ENCODE assay signal across 1 cellular context in the genomic region with DNA sequence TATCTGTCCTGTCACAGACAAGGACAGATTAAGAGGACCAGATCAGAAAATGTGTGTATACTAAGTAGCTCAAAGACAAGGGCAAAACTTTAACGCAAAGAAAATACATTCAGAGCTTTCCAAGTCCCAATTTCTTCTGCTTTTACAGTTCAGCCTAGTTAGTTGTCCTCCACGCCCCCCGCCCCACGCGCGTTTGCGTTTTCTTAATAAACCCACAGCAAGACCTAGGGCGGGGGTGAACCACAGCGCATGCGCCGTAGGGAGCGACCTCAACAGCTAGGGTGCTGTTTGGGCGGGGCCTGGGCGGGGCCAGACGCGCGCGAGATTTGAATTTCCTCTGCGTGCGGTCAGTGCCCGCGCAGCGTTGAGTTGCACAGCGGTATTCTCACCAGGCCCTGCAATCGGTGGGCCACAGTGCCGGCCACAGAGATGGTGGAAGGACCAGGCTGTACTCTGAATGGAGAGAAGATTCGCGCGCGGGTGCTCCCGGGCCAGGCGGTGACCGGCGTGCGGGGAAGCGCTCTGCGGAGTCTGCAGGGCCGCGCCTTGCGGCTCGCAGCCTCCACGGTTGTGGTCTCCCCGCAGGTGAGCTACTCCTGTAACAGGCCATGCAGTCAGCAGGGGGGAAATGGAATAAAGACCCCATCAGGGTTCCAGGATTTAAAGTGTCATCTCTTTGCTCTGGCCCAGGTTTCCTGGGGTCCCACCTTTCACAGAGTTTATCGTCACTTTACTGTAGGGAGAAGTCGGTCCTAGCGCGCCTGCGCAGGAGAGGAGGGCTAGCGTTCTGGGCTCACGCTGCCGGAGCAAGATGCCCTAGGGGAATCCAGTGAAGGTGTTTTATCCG.
TF ChIP-seq lines count a peak whose summit lies in the region.

A gene with protein sequence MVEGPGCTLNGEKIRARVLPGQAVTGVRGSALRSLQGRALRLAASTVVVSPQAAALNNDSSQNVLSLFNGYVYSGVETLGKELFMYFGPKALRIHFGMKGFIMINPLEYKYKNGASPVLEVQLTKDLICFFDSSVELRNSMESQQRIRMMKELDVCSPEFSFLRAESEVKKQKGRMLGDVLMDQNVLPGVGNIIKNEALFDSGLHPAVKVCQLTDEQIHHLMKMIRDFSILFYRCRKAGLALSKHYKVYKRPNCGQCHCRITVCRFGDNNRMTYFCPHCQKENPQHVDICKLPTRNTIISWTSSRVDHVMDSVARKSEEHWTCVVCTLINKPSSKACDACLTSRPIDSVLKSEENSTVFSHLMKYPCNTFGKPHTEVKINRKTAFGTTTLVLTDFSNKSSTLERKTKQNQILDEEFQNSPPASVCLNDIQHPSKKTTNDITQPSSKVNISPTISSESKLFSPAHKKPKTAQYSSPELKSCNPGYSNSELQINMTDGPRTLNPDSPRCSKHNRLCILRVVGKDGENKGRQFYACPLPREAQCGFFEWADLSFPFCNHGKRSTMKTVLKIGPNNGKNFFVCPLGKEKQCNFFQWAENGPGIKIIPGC (plus strand): TSS at position 350 of the 847 bp plus-strand sequence. CDS start 80 bp downstream, at position 430.

TF ChIP-seq in HEK293, 187 proteins besides CTCF, POLR2A, EP300 and RAD21 (continued from another document and continues in another):
- TF ChIP-seq, protein P1, sequence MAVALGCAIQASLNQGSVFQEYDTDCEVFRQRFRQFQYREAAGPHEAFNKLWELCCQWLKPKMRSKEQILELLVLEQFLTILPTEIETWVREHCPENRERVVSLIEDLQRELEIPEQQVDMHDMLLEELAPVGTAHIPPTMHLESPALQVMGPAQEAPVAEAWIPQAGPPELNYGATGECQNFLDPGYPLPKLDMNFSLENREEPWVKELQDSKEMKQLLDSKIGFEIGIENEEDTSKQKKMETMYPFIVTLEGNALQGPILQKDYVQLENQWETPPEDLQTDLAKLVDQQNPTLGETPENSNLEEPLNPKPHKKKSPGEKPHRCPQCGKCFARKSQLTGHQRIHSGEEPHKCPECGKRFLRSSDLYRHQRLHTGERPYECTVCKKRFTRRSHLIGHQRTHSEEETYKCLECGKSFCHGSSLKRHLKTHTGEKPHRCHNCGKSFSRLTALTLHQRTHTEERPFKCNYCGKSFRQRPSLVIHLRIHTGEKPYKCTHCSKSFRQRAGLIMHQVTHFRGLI (tag by site-specific recombination; IDR thresholded peaks at IDR 0.05) = no peak
- peak; percentile 77 for TF ChIP-seq ZNF335 (tag by site-specific recombination; conservative IDR thresholded peaks at IDR 0.05)
- TF ChIP-seq ZSCAN16 (tag by site-specific recombination; IDR thresholded peaks at IDR 0.05) = no peak
- no peak for TF ChIP-seq ZNF214 (tag by site-specific recombination; IDR thresholded peaks at IDR 0.05; ENCODE audit: borderline replicate concordance)
- TF ChIP-seq, protein P2, sequence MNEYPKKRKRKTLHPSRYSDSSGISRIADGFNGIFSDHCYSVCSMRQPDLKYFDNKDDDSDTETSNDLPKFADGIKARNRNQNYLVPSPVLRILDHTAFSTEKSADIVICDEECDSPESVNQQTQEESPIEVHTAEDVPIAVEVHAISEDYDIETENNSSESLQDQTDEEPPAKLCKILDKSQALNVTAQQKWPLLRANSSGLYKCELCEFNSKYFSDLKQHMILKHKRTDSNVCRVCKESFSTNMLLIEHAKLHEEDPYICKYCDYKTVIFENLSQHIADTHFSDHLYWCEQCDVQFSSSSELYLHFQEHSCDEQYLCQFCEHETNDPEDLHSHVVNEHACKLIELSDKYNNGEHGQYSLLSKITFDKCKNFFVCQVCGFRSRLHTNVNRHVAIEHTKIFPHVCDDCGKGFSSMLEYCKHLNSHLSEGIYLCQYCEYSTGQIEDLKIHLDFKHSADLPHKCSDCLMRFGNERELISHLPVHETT (tag by site-specific recombination; IDR thresholded peaks at IDR 0.05) = no peak
- TF ChIP-seq ZNF473 (tag by site-specific recombination; IDR thresholded peaks at IDR 0.05) = no peak
- no peak for TF ChIP-seq ZNF747 (tag by site-specific recombination; IDR thresholded peaks at IDR 0.05)
- no peak for TF ChIP-seq SCRT2 (tag by site-specific recombination; IDR thresholded peaks at IDR 0.05)
- TF ChIP-seq, protein P3, sequence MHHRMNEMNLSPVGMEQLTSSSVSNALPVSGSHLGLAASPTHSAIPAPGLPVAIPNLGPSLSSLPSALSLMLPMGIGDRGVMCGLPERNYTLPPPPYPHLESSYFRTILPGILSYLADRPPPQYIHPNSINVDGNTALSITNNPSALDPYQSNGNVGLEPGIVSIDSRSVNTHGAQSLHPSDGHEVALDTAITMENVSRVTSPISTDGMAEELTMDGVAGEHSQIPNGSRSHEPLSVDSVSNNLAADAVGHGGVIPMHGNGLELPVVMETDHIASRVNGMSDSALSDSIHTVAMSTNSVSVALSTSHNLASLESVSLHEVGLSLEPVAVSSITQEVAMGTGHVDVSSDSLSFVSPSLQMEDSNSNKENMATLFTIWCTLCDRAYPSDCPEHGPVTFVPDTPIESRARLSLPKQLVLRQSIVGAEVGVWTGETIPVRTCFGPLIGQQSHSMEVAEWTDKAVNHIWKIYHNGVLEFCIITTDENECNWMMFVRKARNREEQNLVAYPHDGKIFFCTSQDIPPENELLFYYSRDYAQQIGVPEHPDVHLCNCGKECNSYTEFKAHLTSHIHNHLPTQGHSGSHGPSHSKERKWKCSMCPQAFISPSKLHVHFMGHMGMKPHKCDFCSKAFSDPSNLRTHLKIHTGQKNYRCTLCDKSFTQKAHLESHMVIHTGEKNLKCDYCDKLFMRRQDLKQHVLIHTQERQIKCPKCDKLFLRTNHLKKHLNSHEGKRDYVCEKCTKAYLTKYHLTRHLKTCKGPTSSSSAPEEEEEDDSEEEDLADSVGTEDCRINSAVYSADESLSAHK (tag by site-specific recombination; IDR thresholded peaks at IDR 0.05) = no peak
- peak; percentile 45; the same call in 1 of the 2 replicates for TF ChIP-seq ZNF2 (tag by site-specific recombination; IDR thresholded peaks at IDR 0.05)
- TF ChIP-seq, protein P4, sequence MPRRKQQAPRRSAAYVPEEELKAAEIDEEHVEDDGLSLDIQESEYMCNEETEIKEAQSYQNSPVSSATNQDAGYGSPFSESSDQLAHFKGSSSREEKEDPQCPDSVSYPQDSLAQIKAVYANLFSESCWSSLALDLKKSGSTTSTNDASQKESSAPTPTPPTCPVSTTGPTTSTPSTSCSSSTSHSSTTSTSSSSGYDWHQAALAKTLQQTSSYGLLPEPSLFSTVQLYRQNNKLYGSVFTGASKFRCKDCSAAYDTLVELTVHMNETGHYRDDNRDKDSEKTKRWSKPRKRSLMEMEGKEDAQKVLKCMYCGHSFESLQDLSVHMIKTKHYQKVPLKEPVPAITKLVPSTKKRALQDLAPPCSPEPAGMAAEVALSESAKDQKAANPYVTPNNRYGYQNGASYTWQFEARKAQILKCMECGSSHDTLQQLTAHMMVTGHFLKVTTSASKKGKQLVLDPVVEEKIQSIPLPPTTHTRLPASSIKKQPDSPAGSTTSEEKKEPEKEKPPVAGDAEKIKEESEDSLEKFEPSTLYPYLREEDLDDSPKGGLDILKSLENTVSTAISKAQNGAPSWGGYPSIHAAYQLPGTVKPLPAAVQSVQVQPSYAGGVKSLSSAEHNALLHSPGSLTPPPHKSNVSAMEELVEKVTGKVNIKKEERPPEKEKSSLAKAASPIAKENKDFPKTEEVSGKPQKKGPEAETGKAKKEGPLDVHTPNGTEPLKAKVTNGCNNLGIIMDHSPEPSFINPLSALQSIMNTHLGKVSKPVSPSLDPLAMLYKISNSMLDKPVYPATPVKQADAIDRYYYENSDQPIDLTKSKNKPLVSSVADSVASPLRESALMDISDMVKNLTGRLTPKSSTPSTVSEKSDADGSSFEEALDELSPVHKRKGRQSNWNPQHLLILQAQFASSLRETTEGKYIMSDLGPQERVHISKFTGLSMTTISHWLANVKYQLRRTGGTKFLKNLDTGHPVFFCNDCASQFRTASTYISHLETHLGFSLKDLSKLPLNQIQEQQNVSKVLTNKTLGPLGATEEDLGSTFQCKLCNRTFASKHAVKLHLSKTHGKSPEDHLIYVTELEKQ (tag by site-specific recombination; IDR thresholded peaks at IDR 0.05; ENCODE audit: borderline replicate concordance) = no peak
- no peak for TF ChIP-seq ZNF404 (tag by site-specific recombination; IDR thresholded peaks at IDR 0.05)
- TF ChIP-seq ZFHX2 (tag by site-specific recombination; conservative IDR thresholded peaks at IDR 0.05) = no peak; the same call in 1 of the 2 replicates
- TF ChIP-seq OVOL3 (tag by site-specific recombination; IDR thresholded peaks at IDR 0.05) = 0 out of 2 replicates have a peak, but pooled peaks have one; percentile 61
- peak; percentile 87; the same call in 1 of the 2 replicates for TF ChIP-seq KLF7 (tag by site-specific recombination; IDR thresholded peaks at IDR 0.05; ENCODE audit: borderline replicate concordance)
- no peak for TF ChIP-seq FEZF1 (tag by site-specific recombination; IDR thresholded peaks at IDR 0.05)
- TF ChIP-seq ZXDB (tag by site-specific recombination; IDR thresholded peaks at IDR 0.05) = peak; percentile 83
- no peak for TF ChIP-seq ZNF624 (tag by site-specific recombination; IDR thresholded peaks at IDR 0.05)
- TF ChIP-seq, protein P5, sequence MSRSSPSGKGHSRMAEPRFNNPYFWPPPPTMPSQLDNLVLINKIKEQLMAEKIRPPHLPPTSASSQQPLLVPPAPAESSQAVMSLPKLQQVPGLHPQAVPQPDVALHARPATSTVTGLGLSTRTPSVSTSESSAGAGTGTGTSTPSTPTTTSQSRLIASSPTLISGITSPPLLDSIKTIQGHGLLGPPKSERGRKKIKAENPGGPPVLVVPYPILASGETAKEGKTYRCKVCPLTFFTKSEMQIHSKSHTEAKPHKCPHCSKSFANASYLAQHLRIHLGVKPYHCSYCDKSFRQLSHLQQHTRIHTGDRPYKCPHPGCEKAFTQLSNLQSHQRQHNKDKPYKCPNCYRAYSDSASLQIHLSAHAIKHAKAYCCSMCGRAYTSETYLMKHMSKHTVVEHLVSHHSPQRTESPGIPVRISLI (tag by site-specific recombination; IDR thresholded peaks at IDR 0.05) = no peak
- TF ChIP-seq, protein P6, sequence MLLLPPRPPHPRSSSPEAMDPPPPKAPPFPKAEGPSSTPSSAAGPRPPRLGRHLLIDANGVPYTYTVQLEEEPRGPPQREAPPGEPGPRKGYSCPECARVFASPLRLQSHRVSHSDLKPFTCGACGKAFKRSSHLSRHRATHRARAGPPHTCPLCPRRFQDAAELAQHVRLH (tag by site-specific recombination; IDR thresholded peaks at IDR 0.05) = no peak
- TF ChIP-seq ZNF157 (tag by site-specific recombination; IDR thresholded peaks at IDR 0.05) = no peak
- TF ChIP-seq ZNF48 (tag by site-specific recombination; IDR thresholded peaks at IDR 0.05) = no peak
- TF ChIP-seq HOXC10 (CRISPR knock-in tag; IDR thresholded peaks at IDR 0.05) = no peak
- TF ChIP-seq, protein P7, sequence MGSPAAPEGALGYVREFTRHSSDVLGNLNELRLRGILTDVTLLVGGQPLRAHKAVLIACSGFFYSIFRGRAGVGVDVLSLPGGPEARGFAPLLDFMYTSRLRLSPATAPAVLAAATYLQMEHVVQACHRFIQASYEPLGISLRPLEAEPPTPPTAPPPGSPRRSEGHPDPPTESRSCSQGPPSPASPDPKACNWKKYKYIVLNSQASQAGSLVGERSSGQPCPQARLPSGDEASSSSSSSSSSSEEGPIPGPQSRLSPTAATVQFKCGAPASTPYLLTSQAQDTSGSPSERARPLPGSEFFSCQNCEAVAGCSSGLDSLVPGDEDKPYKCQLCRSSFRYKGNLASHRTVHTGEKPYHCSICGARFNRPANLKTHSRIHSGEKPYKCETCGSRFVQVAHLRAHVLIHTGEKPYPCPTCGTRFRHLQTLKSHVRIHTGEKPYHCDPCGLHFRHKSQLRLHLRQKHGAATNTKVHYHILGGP (tag by site-specific recombination; IDR thresholded peaks at IDR 0.05) = no peak
- TF ChIP-seq ZNF239 (tag by site-specific recombination; IDR thresholded peaks at IDR 0.05) = no peak
- TF ChIP-seq ZNF629 (tag by site-specific recombination; IDR thresholded peaks at IDR 0.05) = peak; percentile 26; the same call in 1 of the 2 replicates
- TF ChIP-seq, protein P8, sequence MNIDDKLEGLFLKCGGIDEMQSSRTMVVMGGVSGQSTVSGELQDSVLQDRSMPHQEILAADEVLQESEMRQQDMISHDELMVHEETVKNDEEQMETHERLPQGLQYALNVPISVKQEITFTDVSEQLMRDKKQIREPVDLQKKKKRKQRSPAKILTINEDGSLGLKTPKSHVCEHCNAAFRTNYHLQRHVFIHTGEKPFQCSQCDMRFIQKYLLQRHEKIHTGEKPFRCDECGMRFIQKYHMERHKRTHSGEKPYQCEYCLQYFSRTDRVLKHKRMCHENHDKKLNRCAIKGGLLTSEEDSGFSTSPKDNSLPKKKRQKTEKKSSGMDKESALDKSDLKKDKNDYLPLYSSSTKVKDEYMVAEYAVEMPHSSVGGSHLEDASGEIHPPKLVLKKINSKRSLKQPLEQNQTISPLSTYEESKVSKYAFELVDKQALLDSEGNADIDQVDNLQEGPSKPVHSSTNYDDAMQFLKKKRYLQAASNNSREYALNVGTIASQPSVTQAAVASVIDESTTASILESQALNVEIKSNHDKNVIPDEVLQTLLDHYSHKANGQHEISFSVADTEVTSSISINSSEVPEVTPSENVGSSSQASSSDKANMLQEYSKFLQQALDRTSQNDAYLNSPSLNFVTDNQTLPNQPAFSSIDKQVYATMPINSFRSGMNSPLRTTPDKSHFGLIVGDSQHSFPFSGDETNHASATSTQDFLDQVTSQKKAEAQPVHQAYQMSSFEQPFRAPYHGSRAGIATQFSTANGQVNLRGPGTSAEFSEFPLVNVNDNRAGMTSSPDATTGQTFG (tag by site-specific recombination; IDR thresholded peaks at IDR 0.05; ENCODE audit: borderline replicate concordance) = no peak
- TF ChIP-seq, protein P9, sequence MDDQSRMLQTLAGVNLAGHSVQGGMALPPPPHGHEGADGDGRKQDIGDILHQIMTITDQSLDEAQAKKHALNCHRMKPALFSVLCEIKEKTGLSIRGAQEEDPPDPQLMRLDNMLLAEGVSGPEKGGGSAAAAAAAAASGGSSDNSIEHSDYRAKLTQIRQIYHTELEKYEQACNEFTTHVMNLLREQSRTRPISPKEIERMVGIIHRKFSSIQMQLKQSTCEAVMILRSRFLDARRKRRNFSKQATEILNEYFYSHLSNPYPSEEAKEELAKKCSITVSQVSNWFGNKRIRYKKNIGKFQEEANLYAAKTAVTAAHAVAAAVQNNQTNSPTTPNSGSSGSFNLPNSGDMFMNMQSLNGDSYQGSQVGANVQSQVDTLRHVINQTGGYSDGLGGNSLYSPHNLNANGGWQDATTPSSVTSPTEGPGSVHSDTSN (CRISPR knock-in tag; IDR thresholded peaks at IDR 0.05) = no peak
- TF ChIP-seq ZBTB21 (tag by site-specific recombination; IDR thresholded peaks at IDR 0.05) = 0 out of 2 replicates have a peak, but pooled peaks have one; percentile 21
- no peak for TF ChIP-seq ZNF184 (tag by site-specific recombination; IDR thresholded peaks at IDR 0.05)
- TF ChIP-seq ZNF585B (tag by site-specific recombination; IDR thresholded peaks at IDR 0.05) = no peak
- no peak for TF ChIP-seq ZNF600 (tag by site-specific recombination; IDR thresholded peaks at IDR 0.05)
- TF ChIP-seq ZNF354C (tag by site-specific recombination; IDR thresholded peaks at IDR 0.05; ENCODE audit: borderline replicate concordance, low read depth) = no peak
- TF ChIP-seq ZSCAN23 (tag by site-specific recombination; IDR thresholded peaks at IDR 0.05) = no peak
- peak; percentile 64; the same call in 1 of the 2 replicates for TF ChIP-seq KLF1 (tag by site-specific recombination; IDR thresholded peaks at IDR 0.05)
- TF ChIP-seq ZNF548 (tag by site-specific recombination; IDR thresholded peaks at IDR 0.05) = no peak
- TF ChIP-seq, protein P10, sequence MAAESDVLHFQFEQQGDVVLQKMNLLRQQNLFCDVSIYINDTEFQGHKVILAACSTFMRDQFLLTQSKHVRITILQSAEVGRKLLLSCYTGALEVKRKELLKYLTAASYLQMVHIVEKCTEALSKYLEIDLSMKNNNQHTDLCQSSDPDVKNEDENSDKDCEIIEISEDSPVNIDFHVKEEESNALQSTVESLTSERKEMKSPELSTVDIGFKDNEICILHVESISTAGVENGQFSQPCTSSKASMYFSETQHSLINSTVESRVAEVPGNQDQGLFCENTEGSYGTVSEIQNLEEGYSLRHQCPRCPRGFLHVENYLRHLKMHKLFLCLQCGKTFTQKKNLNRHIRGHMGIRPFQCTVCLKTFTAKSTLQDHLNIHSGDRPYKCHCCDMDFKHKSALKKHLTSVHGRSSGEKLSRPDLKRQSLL (tag by site-specific recombination; IDR thresholded peaks at IDR 0.05) = no peak
